ENCODE assay signal across 2 cellular contexts in genomic region chr13:59633290-59633689, GRCh38.
TF ChIP-seq lines count a peak whose summit lies in the region.

No MANE protein-coding gene starts in this region.

TF ChIP-seq in IMR-90, 13 proteins besides CTCF, POLR2A, EP300 and RAD21 (continued from another document):
- no peak for TF ChIP-seq RFX5 (IDR thresholded peaks at IDR 0.05; ENCODE audit: low read depth, low read length)
- TF ChIP-seq ELK1 (IDR thresholded peaks at IDR 0.05; ENCODE audit: borderline replicate concordance, low read depth, low read length) = no peak
- TF ChIP-seq USF2 (IDR thresholded peaks at IDR 0.05; ENCODE audit: low read depth, low read length) = no peak
- no peak for TF ChIP-seq MAZ (IDR thresholded peaks at IDR 0.05; ENCODE audit: borderline replicate concordance, low read depth, low read length)
- no peak for TF ChIP-seq FOS (IDR thresholded peaks at IDR 0.05; ENCODE audit: low read depth, low read length)
- no peak for TF ChIP-seq RCOR1 (IDR thresholded peaks at IDR 0.05; ENCODE audit: insufficient replicate concordance, low read length)
- TF ChIP-seq SMC3 (IDR thresholded peaks at IDR 0.05; ENCODE audit: low read depth, low read length) = no peak
- TF ChIP-seq MXI1 (IDR thresholded peaks at IDR 0.05; ENCODE audit: borderline replicate concordance, low read depth, low read length) = no peak
- no peak for TF ChIP-seq MAFK (IDR thresholded peaks at IDR 0.05; ENCODE audit: low read depth, low read length)
- no peak for TF ChIP-seq BHLHE40 (IDR thresholded peaks at IDR 0.05; ENCODE audit: low read depth, low read length)
- no peak for TF ChIP-seq CEBPB (IDR thresholded peaks at IDR 0.05; ENCODE audit: low read depth, low read length)

TF ChIP-seq in endothelial cell of umbilical vein, 7 proteins besides CTCF, POLR2A, EP300 and RAD21:
- TF ChIP-seq MAX (IDR thresholded peaks at IDR 0.05; ENCODE audit: insufficient read depth, insufficient read length) (no peak), MYC (IDR thresholded peaks at IDR 0.05; ENCODE audit: low read depth, low read length) (no peak), GATA2 (IDR thresholded peaks at IDR 0.05; ENCODE audit: insufficient read depth, insufficient read length, low read depth, low read length) (peak; percentile 85), FOS (IDR thresholded peaks at IDR 0.05; ENCODE audit: borderline replicate concordance, insufficient read depth, low read length) (peak; percentile 78), EZH2 (IDR thresholded peaks at IDR 0.05; ENCODE audit: borderline replicate concordance, low read depth, low read length, severe bottlenecking) (no peak), JUN (IDR thresholded peaks at IDR 0.05; ENCODE audit: borderline replicate concordance, insufficient read depth, insufficient read length, low read depth) (peak; percentile 55), POLR2AphosphoS5 (IDR thresholded peaks at IDR 0.05; ENCODE audit: insufficient read depth, low read depth, low read length) (peak; percentile 66)
